ENCODE assay signal across 11 cellular contexts in genomic region chr1:183600136-183600535, GRCh38. TPM values are rescaled to one million over a fixed set of nuclear protein-coding genes. Genes with fewer than 3 reads are reported as not detected.
DNase-seq lines count a peak whose midpoint lies in the region; ATAC-seq and TF ChIP-seq lines count a peak whose summit lies in the region.
"Had no signal": no experiment of that assay in that cellular context is flagged by ENCODE, and none has a peak within 500 bp of the region (broad histone marks: within the 10 kb centered on the region; RNA-seq: fewer than 3 reads in every experiment).

No MANE protein-coding gene starts in this region.

- ATAC-seq in Right ventricle myocardium inferior (peak; percentile 73), SK-N-SH treated with all-trans-retinoic acid at 6 μM for 48 hours (peak; percentile 29)

- no peak for DNase-seq in Right ventricle myocardium inferior (ENCODE audit: missing footprints)
- DNase-seq in cardiac septum (ENCODE audit: low spot score) = no peak
- peak; percentile 35 for DNase-seq in foreskin melanocyte
- DNase-seq in stromal cell of bone marrow (ENCODE audit: low read depth) = peak; percentile 98
- DNase-seq in superior temporal gyrus (ENCODE audit: extremely low spot score) = no peak
- no peak for DNase-seq in stimulated activated CD4-positive, alpha-beta T cell treated with anti-CD3 and anti-CD28 coated beads, Interleukin-2, amount 100 ng/mL, for 48 hours
- DNase-seq in islet precursor cell = no peak
- DNase-seq: activated naive CD4-positive, alpha-beta T cell treated with anti-CD3 and anti-CD28 coated beads, Interleukin-2, amount 50 U/mL, for 16 hours; NCI-H774; stimulated activated CD4-positive, alpha-beta T cell treated with anti-CD3 and anti-CD28 coated beads, Interleukin-4, amount 100 ng/mL, for 1 hour had no signal

- intact Hi-C loops in Right ventricle myocardium inferior (cut with DNase I) (no loop called here), cardiac septum (cut with DNase I) (no loop called here)

TF ChIP-seq in SK-N-SH treated with all-trans-retinoic acid at 6 μM for 48 hours, 23 proteins besides CTCF, POLR2A, EP300 and RAD21:
- TF ChIP-seq OSR1 (CRISPR knock-in tag; IDR thresholded peaks at IDR 0.05) = no peak
- TF ChIP-seq ISL1 (CRISPR knock-in tag; IDR thresholded peaks at IDR 0.05) = no peak
- TF ChIP-seq ZC3H10 (CRISPR knock-in tag; IDR thresholded peaks at IDR 0.05) = peak; percentile 55; the same call in 1 of the 2 replicates
- no peak for TF ChIP-seq ESRRG (CRISPR knock-in tag; IDR thresholded peaks at IDR 0.05)
- TF ChIP-seq GLIS3 (CRISPR knock-in tag; IDR thresholded peaks at IDR 0.05) = no peak
- no peak for TF ChIP-seq RARB (CRISPR knock-in tag; IDR thresholded peaks at IDR 0.05)
- no peak for TF ChIP-seq BACH2 (CRISPR knock-in tag; IDR thresholded peaks at IDR 0.05; ENCODE audit: borderline replicate concordance)
- TF ChIP-seq ZNF8 (CRISPR knock-in tag; IDR thresholded peaks at IDR 0.05) = no peak
- TF ChIP-seq TOX (CRISPR knock-in tag; IDR thresholded peaks at IDR 0.05; ENCODE audit: borderline replicate concordance) = peak; percentile 17; the same call in 1 of the 2 replicates

RNA-seq across cellular contexts. Expression of gene NCF2, which starts 9.9 kb away (rescaled TPM):
- total RNA-seq in Right ventricle myocardium inferior (6.7 TPM), cardiac septum (4.5 TPM)

RNA-seq across cellular contexts. Expression of gene ARPC5, which starts 35.4 kb away (rescaled TPM):
- 40.2 TPM for total RNA-seq in Right ventricle myocardium inferior
- total RNA-seq in cardiac septum = 49.8 TPM

RNA-seq across cellular contexts. Expression of gene APOBEC4, which starts 53.0 kb away (rescaled TPM):
- total RNA-seq in Right ventricle myocardium inferior (not detected), cardiac septum (not detected)

Comparison
In these comparisons a context has a peak if more than half of its experiments do, and no peak if none do; other contexts are left out.
1. DNase-seq: peak in foreskin melanocyte (single experiment) and stromal cell of bone marrow (single experiment); none in Right ventricle myocardium inferior (single experiment), cardiac septum (single experiment), superior temporal gyrus (single experiment), stimulated activated CD4-positive, alpha-beta T cell treated with anti-CD3 and anti-CD28 coated beads, Interleukin-2, amount 100 ng/mL, for 48 hours (0 of 2) and islet precursor cell (single experiment).